1 cellular context compared by ENCODE assay signal in genomic region chr4:103938488-103938887, GRCh38.
TF ChIP-seq lines count a peak whose summit lies in the region.

No MANE protein-coding gene starts in this region.

TF ChIP-seq in H1, 55 proteins besides CTCF, POLR2A, EP300 and RAD21:
- TF ChIP-seq ATF3 (IDR thresholded peaks at IDR 0.05; ENCODE audit: insufficient read depth, low read depth, low read length) = no peak
- no peak for TF ChIP-seq KDM4A (IDR thresholded peaks at IDR 0.05; ENCODE audit: low read depth, low read length, severe bottlenecking)
- TF ChIP-seq GABPA (IDR thresholded peaks at IDR 0.05; ENCODE audit: borderline replicate concordance, insufficient read depth, low read length) = no peak
- TF ChIP-seq GTF2F1 (IDR thresholded peaks at IDR 0.05; ENCODE audit: borderline replicate concordance, low read depth, low read length) = no peak
- TF ChIP-seq SP1 (IDR thresholded peaks at IDR 0.05; ENCODE audit: low read depth, low read length) = no peak
- TF ChIP-seq CHD2 (IDR thresholded peaks at IDR 0.05; ENCODE audit: low read length) = no peak
- no peak for TF ChIP-seq SIN3A (conservative IDR thresholded peaks at IDR 0.05 in 1 of 2, IDR thresholded peaks at IDR 0.05 in 1 of 2; ENCODE audit: low read depth in 1 of 2, low read length in 2 of 2)
- no peak for TF ChIP-seq ATF2 (IDR thresholded peaks at IDR 0.05; ENCODE audit: low read length)
- TF ChIP-seq KDM1A (IDR thresholded peaks at IDR 0.05; ENCODE audit: borderline replicate concordance, low read length) = no peak
- no peak for TF ChIP-seq CBX8 (IDR thresholded peaks at IDR 0.05; ENCODE audit: borderline replicate concordance, low read depth, low read length)
- TF ChIP-seq SUZ12 (IDR thresholded peaks at IDR 0.05; ENCODE audit: low read length) = no peak
- no peak for TF ChIP-seq E2F6 (IDR thresholded peaks at IDR 0.05)
- TF ChIP-seq TCF12 (IDR thresholded peaks at IDR 0.05; ENCODE audit: low read depth, low read length) = no peak
- no peak for TF ChIP-seq RFX5 (IDR thresholded peaks at IDR 0.05; ENCODE audit: borderline replicate concordance, low read depth, low read length)
- no peak for TF ChIP-seq POU5F1 (IDR thresholded peaks at IDR 0.05; ENCODE audit: low read depth, low read length)
- TF ChIP-seq TAF1 (IDR thresholded peaks at IDR 0.05; ENCODE audit: low read depth, low read length) = no peak
